In the genomic region with DNA sequence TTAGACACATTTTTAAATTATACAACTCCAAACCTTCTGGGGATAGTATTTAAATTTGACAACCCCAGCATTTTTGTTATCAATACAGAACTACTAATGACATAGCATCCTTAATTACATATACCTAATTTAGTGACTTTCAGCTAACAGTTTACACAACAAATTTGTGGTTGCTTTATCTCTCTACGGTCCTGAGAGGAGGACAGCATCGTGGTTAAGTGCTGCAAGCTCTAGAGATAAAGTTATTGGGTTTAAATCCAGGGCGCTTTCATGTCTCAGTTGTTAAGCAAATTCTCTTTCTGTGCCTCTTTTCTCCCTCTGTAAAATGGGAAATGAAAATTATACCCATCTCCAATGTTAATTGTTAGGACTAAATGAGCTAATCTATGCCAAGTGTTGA, we compare ENCODE assay signal across 2 cellular contexts.
TF ChIP-seq lines count a peak whose summit lies in the region.

No MANE protein-coding gene starts in this region.

TF ChIP-seq in SK-N-SH treated with all-trans-retinoic acid at 6 μM for 48 hours, 23 proteins besides CTCF, POLR2A, EP300 and RAD21 (continued from another document):
- TF ChIP-seq, protein P1, sequence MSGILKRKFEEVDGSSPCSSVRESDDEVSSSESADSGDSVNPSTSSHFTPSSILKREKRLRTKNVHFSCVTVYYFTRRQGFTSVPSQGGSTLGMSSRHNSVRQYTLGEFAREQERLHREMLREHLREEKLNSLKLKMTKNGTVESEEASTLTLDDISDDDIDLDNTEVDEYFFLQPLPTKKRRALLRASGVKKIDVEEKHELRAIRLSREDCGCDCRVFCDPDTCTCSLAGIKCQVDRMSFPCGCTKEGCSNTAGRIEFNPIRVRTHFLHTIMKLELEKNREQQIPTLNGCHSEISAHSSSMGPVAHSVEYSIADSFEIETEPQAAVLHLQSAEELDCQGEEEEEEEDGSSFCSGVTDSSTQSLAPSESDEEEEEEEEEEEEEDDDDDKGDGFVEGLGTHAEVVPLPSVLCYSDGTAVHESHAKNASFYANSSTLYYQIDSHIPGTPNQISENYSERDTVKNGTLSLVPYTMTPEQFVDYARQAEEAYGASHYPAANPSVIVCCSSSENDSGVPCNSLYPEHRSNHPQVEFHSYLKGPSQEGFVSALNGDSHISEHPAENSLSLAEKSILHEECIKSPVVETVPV (CRISPR knock-in tag; IDR thresholded peaks at IDR 0.05): no peak

TF ChIP-seq in K562, 482 proteins besides CTCF, POLR2A, EP300 and RAD21 (continued from another document):
- 0 out of 2 replicates have a peak, but pooled peaks have one; percentile 14 for TF ChIP-seq FOSL1 (tag; conservative IDR thresholded peaks at IDR 0.05)
- TF ChIP-seq ATF1 (CRISPR knock-in tag; IDR thresholded peaks at IDR 0.05): no peak
- TF ChIP-seq ATF1 (tag; IDR thresholded peaks at IDR 0.05): no peak
- TF ChIP-seq TSC22D4 (tag; IDR thresholded peaks at IDR 0.05): no peak
- TF ChIP-seq, protein P2, sequence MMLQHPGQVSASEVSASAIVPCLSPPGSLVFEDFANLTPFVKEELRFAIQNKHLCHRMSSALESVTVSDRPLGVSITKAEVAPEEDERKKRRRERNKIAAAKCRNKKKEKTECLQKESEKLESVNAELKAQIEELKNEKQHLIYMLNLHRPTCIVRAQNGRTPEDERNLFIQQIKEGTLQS (IDR thresholded peaks at IDR 0.05): no peak
- TF ChIP-seq, protein P2 (CRISPR knock-in tag; conservative IDR thresholded peaks at IDR 0.05): no peak
- TF ChIP-seq POLR2G (IDR thresholded peaks at IDR 0.05; ENCODE audit: low read depth, low read length): no peak
- no peak for TF ChIP-seq LEF1 (IDR thresholded peaks at IDR 0.05)
- TF ChIP-seq FOXK1 (CRISPR knock-in tag; IDR thresholded peaks at IDR 0.05; ENCODE audit: borderline replicate concordance): no peak
- TF ChIP-seq NR3C1 (CRISPR knock-in tag; IDR thresholded peaks at IDR 0.05): no peak
- TF ChIP-seq ZC3H8 (IDR thresholded peaks at IDR 0.05): no peak
- TF ChIP-seq ZC3H4 (CRISPR knock-in tag; IDR thresholded peaks at IDR 0.05; ENCODE audit: borderline replicate concordance): no peak
- no peak for TF ChIP-seq ZNF408 (CRISPR knock-in tag; IDR thresholded peaks at IDR 0.05; ENCODE audit: low read depth)
- TF ChIP-seq, protein P3, sequence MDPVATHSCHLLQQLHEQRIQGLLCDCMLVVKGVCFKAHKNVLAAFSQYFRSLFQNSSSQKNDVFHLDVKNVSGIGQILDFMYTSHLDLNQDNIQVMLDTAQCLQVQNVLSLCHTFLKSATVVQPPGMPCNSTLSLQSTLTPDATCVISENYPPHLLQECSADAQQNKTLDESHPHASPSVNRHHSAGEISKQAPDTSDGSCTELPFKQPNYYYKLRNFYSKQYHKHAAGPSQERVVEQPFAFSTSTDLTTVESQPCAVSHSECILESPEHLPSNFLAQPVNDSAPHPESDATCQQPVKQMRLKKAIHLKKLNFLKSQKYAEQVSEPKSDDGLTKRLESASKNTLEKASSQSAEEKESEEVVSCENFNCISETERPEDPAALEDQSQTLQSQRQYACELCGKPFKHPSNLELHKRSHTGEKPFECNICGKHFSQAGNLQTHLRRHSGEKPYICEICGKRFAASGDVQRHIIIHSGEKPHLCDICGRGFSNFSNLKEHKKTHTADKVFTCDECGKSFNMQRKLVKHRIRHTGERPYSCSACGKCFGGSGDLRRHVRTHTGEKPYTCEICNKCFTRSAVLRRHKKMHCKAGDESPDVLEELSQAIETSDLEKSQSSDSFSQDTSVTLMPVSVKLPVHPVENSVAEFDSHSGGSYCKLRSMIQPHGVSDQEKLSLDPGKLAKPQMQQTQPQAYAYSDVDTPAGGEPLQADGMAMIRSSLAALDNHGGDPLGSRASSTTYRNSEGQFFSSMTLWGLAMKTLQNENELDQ (CRISPR knock-in tag; IDR thresholded peaks at IDR 0.05; ENCODE audit: borderline replicate concordance): no peak
- TF ChIP-seq, protein P4, sequence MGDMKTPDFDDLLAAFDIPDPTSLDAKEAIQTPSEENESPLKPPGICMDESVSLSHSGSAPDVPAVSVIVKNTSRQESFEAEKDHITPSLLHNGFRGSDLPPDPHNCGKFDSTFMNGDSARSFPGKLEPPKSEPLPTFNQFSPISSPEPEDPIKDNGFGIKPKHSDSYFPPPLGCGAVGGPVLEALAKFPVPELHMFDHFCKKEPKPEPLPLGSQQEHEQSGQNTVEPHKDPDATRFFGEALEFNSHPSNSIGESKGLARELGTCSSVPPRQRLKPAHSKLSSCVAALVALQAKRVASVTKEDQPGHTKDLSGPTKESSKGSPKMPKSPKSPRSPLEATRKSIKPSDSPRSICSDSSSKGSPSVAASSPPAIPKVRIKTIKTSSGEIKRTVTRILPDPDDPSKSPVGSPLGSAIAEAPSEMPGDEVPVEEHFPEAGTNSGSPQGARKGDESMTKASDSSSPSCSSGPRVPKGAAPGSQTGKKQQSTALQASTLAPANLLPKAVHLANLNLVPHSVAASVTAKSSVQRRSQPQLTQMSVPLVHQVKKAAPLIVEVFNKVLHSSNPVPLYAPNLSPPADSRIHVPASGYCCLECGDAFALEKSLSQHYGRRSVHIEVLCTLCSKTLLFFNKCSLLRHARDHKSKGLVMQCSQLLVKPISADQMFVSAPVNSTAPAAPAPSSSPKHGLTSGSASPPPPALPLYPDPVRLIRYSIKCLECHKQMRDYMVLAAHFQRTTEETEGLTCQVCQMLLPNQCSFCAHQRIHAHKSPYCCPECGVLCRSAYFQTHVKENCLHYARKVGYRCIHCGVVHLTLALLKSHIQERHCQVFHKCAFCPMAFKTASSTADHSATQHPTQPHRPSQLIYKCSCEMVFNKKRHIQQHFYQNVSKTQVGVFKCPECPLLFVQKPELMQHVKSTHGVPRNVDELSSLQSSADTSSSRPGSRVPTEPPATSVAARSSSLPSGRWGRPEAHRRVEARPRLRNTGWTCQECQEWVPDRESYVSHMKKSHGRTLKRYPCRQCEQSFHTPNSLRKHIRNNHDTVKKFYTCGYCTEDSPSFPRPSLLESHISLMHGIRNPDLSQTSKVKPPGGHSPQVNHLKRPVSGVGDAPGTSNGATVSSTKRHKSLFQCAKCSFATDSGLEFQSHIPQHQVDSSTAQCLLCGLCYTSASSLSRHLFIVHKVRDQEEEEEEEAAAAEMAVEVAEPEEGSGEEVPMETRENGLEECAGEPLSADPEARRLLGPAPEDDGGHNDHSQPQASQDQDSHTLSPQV (IDR thresholded peaks at IDR 0.05): no peak
- no peak for TF ChIP-seq MEIS2 (IDR thresholded peaks at IDR 0.05; ENCODE audit: partially characterized antibody)
- no peak for TF ChIP-seq DNMT1 (IDR thresholded peaks at IDR 0.05)
- no peak for TF ChIP-seq NEUROD1 (IDR thresholded peaks at IDR 0.05; ENCODE audit: borderline replicate concordance, low read depth, low read length, partially characterized antibody)
- TF ChIP-seq ZNF584 (CRISPR knock-in tag; IDR thresholded peaks at IDR 0.05; ENCODE audit: low read depth): no peak
- TF ChIP-seq CBFA2T2 (conservative IDR thresholded peaks at IDR 0.05): 0 out of 2 replicates have a peak, but pooled peaks have one; percentile 9
- peak; percentile 21; the same call in 1 of the 2 replicates for TF ChIP-seq CBFA2T3 (IDR thresholded peaks at IDR 0.05)
- no peak for TF ChIP-seq CC2D1A (IDR thresholded peaks at IDR 0.05)
- no peak; the same call in 1 of the 2 replicates for TF ChIP-seq ZNF316 (IDR thresholded peaks at IDR 0.05)
- TF ChIP-seq PML (IDR thresholded peaks at IDR 0.05; ENCODE audit: low read length): no peak
- TF ChIP-seq TAF15 (IDR thresholded peaks at IDR 0.05; ENCODE audit: low read depth, low read length): no peak
